Comparison of ENCODE assay signal across 26 cellular contexts in the genomic region with DNA sequence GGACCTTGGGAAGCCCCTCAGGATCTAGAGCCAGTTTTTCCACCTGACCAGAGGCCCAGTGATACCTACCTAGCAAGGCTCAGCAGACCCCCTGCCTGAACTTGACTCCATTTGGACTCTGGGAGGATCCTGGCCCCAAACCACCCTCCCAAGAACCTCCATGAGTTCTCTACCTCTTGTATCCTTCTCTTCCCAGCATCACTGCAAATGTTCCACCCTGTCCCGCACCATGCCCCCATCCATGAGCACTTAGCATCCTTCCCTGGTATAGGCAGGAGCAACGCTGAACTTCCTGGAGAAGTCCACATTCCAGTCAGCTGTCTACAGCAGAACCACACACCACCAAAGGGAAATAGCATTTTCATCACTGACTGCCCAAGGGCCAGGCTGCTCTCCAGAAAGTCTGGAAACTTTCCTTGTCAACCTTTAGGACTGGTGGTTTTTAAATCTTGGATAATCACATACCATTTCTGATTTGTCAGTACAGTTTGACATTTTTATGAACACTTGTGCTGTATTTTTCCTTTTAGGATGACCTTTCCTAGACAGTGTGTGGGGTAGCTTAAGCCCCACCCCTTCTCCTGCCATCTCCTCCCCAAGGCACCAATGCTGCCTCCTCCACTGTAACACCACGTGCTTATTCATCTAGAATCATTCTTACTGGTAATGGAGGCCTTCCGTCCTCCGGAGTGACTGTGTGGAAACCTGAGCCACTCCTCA. TPM values are rescaled to one million over a fixed set of nuclear protein-coding genes. Genes with fewer than 3 reads are reported as not detected.
DNase-seq lines count a peak whose midpoint lies in the region; ATAC-seq and TF ChIP-seq lines count a peak whose summit lies in the region.
"Had no signal": no experiment of that assay in that cellular context is flagged by ENCODE, and none has a peak within 500 bp of the region (broad histone marks: within the 10 kb centered on the region; RNA-seq: fewer than 3 reads in every experiment).

No MANE protein-coding gene starts in this region.

- POLR2A ChIA-PET in CD8-positive, alpha-beta memory T cell (lab: Charles Lee), result no interaction called here
- POLR2A ChIA-PET in activated CD8-positive, alpha-beta T cell treated with anti-CD3 and anti-CD28 coated beads, Interleukin-2, amount 10 ng/mL, durations not matched to agents 7 days and 5 days (lab: Charles Lee), result interaction anchor here (4.1 kb wide), 1 partner anchor 10 kb away, joined by 18 read pairs; no protein-coding TSS in a partner anchor

- no peak overlapping the region for H3K27ac ChIP-seq in CD8-positive, alpha-beta memory T cell (ENCODE audit: low read depth, low read length)
- H3K27ac ChIP-seq in lower lobe of right lung, result no peak overlapping the region
- H3K27ac ChIP-seq: 22Rv1, neutrophil, tibial artery had no signal

- no peaks in the 10 kb centered on the region for H3K4me1 Mint-ChIP-seq in CD8-positive, alpha-beta memory T cell
- H3K4me1 Mint-ChIP-seq in activated CD8-positive, alpha-beta T cell treated with anti-CD3 and anti-CD28 coated beads, Interleukin-2, amount 10 ng/mL, durations not matched to agents 7 days and 5 days (ENCODE audit: low read depth), result no peaks in the 10 kb centered on the region
- H3K4me1 Mint-ChIP-seq: brain had no signal

- peak overlapping the region in 6 of 8 donors; percentile 3 to 80 (median 46) for H3K27ac Mint-ChIP-seq in CD8-positive, alpha-beta memory T cell
- no peak overlapping the region for H3K27ac Mint-ChIP-seq in activated CD8-positive, alpha-beta T cell treated with anti-CD3 and anti-CD28 coated beads, Interleukin-2, amount 10 ng/mL, durations not matched to agents 7 days and 5 days
- H3K27ac Mint-ChIP-seq: brain had no signal

- no peaks in the 10 kb centered on the region for H3K9me3 ChIP-seq in CD8-positive, alpha-beta memory T cell (ENCODE audit: low read length)
- H3K9me3 ChIP-seq in lower lobe of right lung, result no peaks in the 10 kb centered on the region
- H3K9me3 ChIP-seq: neutrophil, tibial artery had no signal

- H3K9me3 Mint-ChIP-seq in CD8-positive, alpha-beta memory T cell, result no peaks in the 10 kb centered on the region
- no peaks in the 10 kb centered on the region for H3K9me3 Mint-ChIP-seq in activated CD8-positive, alpha-beta T cell treated with anti-CD3 and anti-CD28 coated beads, Interleukin-2, amount 10 ng/mL, durations not matched to agents 7 days and 5 days (ENCODE audit: insufficient read depth)
- H3K9me3 Mint-ChIP-seq: brain; effector memory CD8-positive, alpha-beta T cell had no signal

- TF ChIP-seq CTCF in lower lobe of right lung (IDR thresholded peaks at IDR 0.05), result no peak

- DNase-seq in NCI-H2196 (lab: John Stamatoyannopoulos, UW; ENCODE audit: unreplicated experiment) (peak; percentile 44), NCI-H2196 treated with DMSO at 0.1 percent for 48 hours (lab: John Stamatoyannopoulos, UW; ENCODE audit: unreplicated experiment) (no peak), lower lobe of right lung (no peak), NCI-H1930 (lab: John Stamatoyannopoulos, UW) (no peak), NCI-H82 (lab: John Stamatoyannopoulos, UW) (no peak), HK-2 (ENCODE audit: unreplicated experiment) (no peak)
- no peak for DNase-seq in CD8-positive, alpha-beta memory T cell
- no peak for DNase-seq in activated CD8-positive, alpha-beta T cell treated with anti-CD3 and anti-CD28 coated beads, Interleukin-2, amount 10 ng/mL, durations not matched to agents 7 days and 5 days
- DNase-seq: activated naive CD4-positive, alpha-beta T cell; AML-193; effector memory CD8-positive, alpha-beta T cell; Kasumi-1; NCI-H1048; NCI-H187 treated with DMSO at 0.1 percent for 48 hours; NCI-H345; OCI-M1; SIG-M5; stimulated activated CD4-positive, alpha-beta T cell treated with anti-CD3 and anti-CD28 coated beads, Interleukin-2, amount 100 ng/mL, for 48 hours; stimulated activated naive CD4-positive, alpha-beta T cell treated with Interleukin-2 at 50 U/mL for 16 hours; tibial artery had no signal

- H3K27me3 Mint-ChIP-seq in CD8-positive, alpha-beta memory T cell, result peaks cover 0 to 2% of the 10 kb centered on the region in 2 donors
- peaks cover 12% of the 10 kb centered on the region for H3K27me3 Mint-ChIP-seq in activated CD8-positive, alpha-beta T cell treated with anti-CD3 and anti-CD28 coated beads, Interleukin-2, amount 10 ng/mL, durations not matched to agents 7 days and 5 days (ENCODE audit: low read depth)

- H3K4me3 ChIP-seq in CD8-positive, alpha-beta memory T cell (ENCODE audit: low read length), result no peak overlapping the region
- no peak overlapping the region for H3K4me3 ChIP-seq in lower lobe of right lung
- H3K4me3 ChIP-seq: lung, tibial artery had no signal

- intact Hi-C loops in lower lobe of right lung (cut with DNase I), result no loop called here

- H3K36me3 ChIP-seq in CD8-positive, alpha-beta memory T cell (ENCODE audit: insufficient read depth, low read length), result peaks cover 13% of the 10 kb centered on the region
- H3K36me3 ChIP-seq in lower lobe of right lung, result peaks cover 53% of the 10 kb centered on the region

- H3K36me3 Mint-ChIP-seq in CD8-positive, alpha-beta memory T cell, result peaks cover 5 to 53% (median 18%) of the 10 kb centered on the region in 3 donors
- peaks cover 48% of the 10 kb centered on the region for H3K36me3 Mint-ChIP-seq in activated CD8-positive, alpha-beta T cell treated with anti-CD3 and anti-CD28 coated beads, Interleukin-2, amount 10 ng/mL, durations not matched to agents 7 days and 5 days (ENCODE audit: low read depth)

- CTCF ChIA-PET in CD8-positive, alpha-beta memory T cell (lab: Charles Lee), result no interaction called here
- CTCF ChIA-PET in activated CD8-positive, alpha-beta T cell treated with anti-CD3 and anti-CD28 coated beads, Interleukin-2, amount 10 ng/mL, durations not matched to agents 7 days and 5 days (lab: Charles Lee), result interaction anchor here (0.8 kb wide), 1 partner anchor 32 kb away, joined by 3 read pairs; a partner anchor contains a TSS

- H3K4me1 ChIP-seq in CD8-positive, alpha-beta memory T cell (ENCODE audit: insufficient read depth, low read length), result no peaks in the 10 kb centered on the region
- no peaks in the 10 kb centered on the region for H3K4me1 ChIP-seq in lower lobe of right lung
- H3K4me1 ChIP-seq: tibial artery had no signal

- ATAC-seq in activated CD8-positive, alpha-beta T cell treated with anti-CD3 and anti-CD28 coated beads, Interleukin-2, amount 10 ng/mL, durations not matched to agents 7 days and 5 days, result peak; percentile 14
- ATAC-seq in lower lobe of right lung, result peak; percentile 21 to 29
- ATAC-seq: effector memory CD8-positive, alpha-beta T cell had no signal

- H3K4me3 Mint-ChIP-seq in CD8-positive, alpha-beta memory T cell, result no peak overlapping the region
- H3K4me3 Mint-ChIP-seq in activated CD8-positive, alpha-beta T cell treated with anti-CD3 and anti-CD28 coated beads, Interleukin-2, amount 10 ng/mL, durations not matched to agents 7 days and 5 days, result no peak overlapping the region
- H3K4me3 Mint-ChIP-seq: brain; effector memory CD8-positive, alpha-beta T cell had no signal

- H3K27me3 ChIP-seq in CD8-positive, alpha-beta memory T cell (ENCODE audit: insufficient read depth, low read length, poor library complexity, severe bottlenecking), result no peaks in the 10 kb centered on the region
- no peaks in the 10 kb centered on the region for H3K27me3 ChIP-seq in lower lobe of right lung (ENCODE audit: low read depth)
- H3K27me3 ChIP-seq: tibial artery had no signal

RNA-seq across cellular contexts. Expression of a gene that starts 13.9 kb away (rescaled TPM):
- total RNA-seq in CD8-positive, alpha-beta memory T cell, result 100 to 1,000 TPM; 174 to 181 TPM
- polyA plus RNA-seq in CD8-positive, alpha-beta memory T cell, result 77.6 TPM
- 100 to 1,000 TPM; 181 to 183 TPM for total RNA-seq in activated CD8-positive, alpha-beta T cell treated with anti-CD3 and anti-CD28 coated beads, Interleukin-2, amount 10 ng/mL, durations not matched to agents 7 days and 5 days
- 54.1 TPM for total RNA-seq in lower lobe of right lung

RNA-seq across cellular contexts. Expression of a gene that starts 31.7 kb away (rescaled TPM):
- 10 to 100 TPM; 30.5 to 31.0 TPM for total RNA-seq in CD8-positive, alpha-beta memory T cell
- 13.7 TPM for polyA plus RNA-seq in CD8-positive, alpha-beta memory T cell
- 10 to 100 TPM; 18.1 to 22.3 TPM for total RNA-seq in activated CD8-positive, alpha-beta T cell treated with anti-CD3 and anti-CD28 coated beads, Interleukin-2, amount 10 ng/mL, durations not matched to agents 7 days and 5 days
- total RNA-seq in lower lobe of right lung, result 143 TPM

RNA-seq across cellular contexts. Expression of a gene that starts 36.8 kb away (rescaled TPM):
- not detected for total RNA-seq in CD8-positive, alpha-beta memory T cell
- polyA plus RNA-seq in CD8-positive, alpha-beta memory T cell, result not detected
- not detected for total RNA-seq in activated CD8-positive, alpha-beta T cell treated with anti-CD3 and anti-CD28 coated beads, Interleukin-2, amount 10 ng/mL, durations not matched to agents 7 days and 5 days
- 0.50 TPM for total RNA-seq in lower lobe of right lung
- total RNA-seq: Daoy, kidney epithelial cell had no signal
